Comparison of ENCODE assay signal across 1 cellular context in genomic region chr3:100913870-100914654, GRCh38.
TF ChIP-seq lines count a peak whose summit lies in the region.

No MANE protein-coding gene starts in this region.

TF ChIP-seq in GM23338, 12 proteins besides CTCF, POLR2A, EP300 and RAD21 (continued from another document):
- no peak for TF ChIP-seq REST (IDR thresholded peaks at IDR 0.05; ENCODE audit: unreplicated experiment)
- no peak for TF ChIP-seq ZNF114 (CRISPR knock-in tag; IDR thresholded peaks at IDR 0.05)
- TF ChIP-seq ETS1 (IDR thresholded peaks at IDR 0.05) = no peak
TF ChIP-seq in GM23338: peak in this region for 0.
